8 cellular contexts compared by ENCODE assay signal in the genomic region with DNA sequence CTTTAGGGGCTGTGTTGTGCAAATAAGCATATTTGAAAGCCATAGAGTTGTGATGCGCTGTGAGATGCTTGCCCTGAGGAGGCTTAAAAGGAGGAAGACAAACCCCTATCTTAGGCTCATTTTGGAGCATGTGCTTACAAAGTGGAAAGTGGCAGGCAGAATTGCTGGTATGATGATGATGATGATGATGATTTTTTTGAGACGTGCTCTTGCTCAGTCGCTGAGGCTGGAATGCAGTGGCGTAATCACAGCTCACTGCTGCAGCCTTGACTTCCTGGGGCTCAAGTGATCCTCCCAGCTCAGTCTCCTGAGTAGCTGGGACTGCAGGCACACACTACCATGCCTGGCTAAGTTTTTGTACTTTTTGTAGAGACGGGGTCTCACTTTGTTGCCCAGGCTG. TPM values are rescaled to one million over a fixed set of nuclear protein-coding genes. Genes with fewer than 3 reads are reported as not detected.
DNase-seq lines count a peak whose midpoint lies in the region; ATAC-seq and TF ChIP-seq lines count a peak whose summit lies in the region.

No MANE protein-coding gene starts in this region.

- H3K27me3 ChIP-seq in cardiac muscle cell (no peaks in the 10 kb centered on the region), hepatocyte (no peaks in the 10 kb centered on the region)

- TF ChIP-seq CTCF in cardiac muscle cell (IDR thresholded peaks at IDR 0.05; ENCODE audit: low read depth, low read length) (no peak), hepatocyte (IDR thresholded peaks at IDR 0.05; ENCODE audit: poor library complexity) (no peak)
- no peak for TF ChIP-seq CTCF in activated CD8-positive, alpha-beta T cell treated with anti-CD3 and anti-CD28 coated beads for 36 hours (IDR thresholded peaks at IDR 0.05)

- CTCF ChIA-PET in activated CD8-positive, alpha-beta T cell treated with anti-CD3 and anti-CD28 coated beads for 36 hours (lab: Charles Lee): interaction anchor here (0.7 to 1.0 kb wide), 3 partner anchors 86 to 210 kb away, joined by 3 to 4 read pairs (median 4); no protein-coding TSS in a partner anchor

- H3K9me3 Mint-ChIP-seq in activated CD8-positive, alpha-beta T cell treated with anti-CD3 and anti-CD28 coated beads for 36 hours: no peaks in the 10 kb centered on the region

- intact Hi-C loops in left ventricle myocardium superior (cut with micrococcal nuclease): no loop called here
- intact Hi-C loops in activated CD8-positive, alpha-beta T cell treated with anti-CD3 and anti-CD28 coated beads for 36 hours (cut with micrococcal nuclease): no loop called here

- H3K27ac Mint-ChIP-seq in activated CD8-positive, alpha-beta T cell treated with anti-CD3 and anti-CD28 coated beads for 36 hours: peak overlapping the region; percentile 96

- peak overlapping the region; percentile 85 for H3K4me2 ChIP-seq in hepatocyte

- 36% methylated on average over 5 of the region's 5 CpGs for WGBS in hepatocyte (ENCODE audit: low lambda C conversion rate, missing lambda C conversion rate)

- H3K36me3 ChIP-seq in cardiac muscle cell (peaks cover 5% of the 10 kb centered on the region), hepatocyte (replicated peaks; ENCODE audit: insufficient read depth, low read depth) (no peaks in the 10 kb centered on the region)

- H3K4me1 Mint-ChIP-seq in activated CD8-positive, alpha-beta T cell treated with anti-CD3 and anti-CD28 coated beads for 36 hours (ENCODE audit: low read depth): peaks cover 42% of the 10 kb centered on the region

- peaks cover 51% of the 10 kb centered on the region for H3K36me3 Mint-ChIP-seq in activated CD8-positive, alpha-beta T cell treated with anti-CD3 and anti-CD28 coated beads for 36 hours (ENCODE audit: low read depth)

- DNase-seq in cardiac muscle cell (ENCODE audit: low read depth in 1 of 2, low spot score in 1 of 2) (peak in 1 of 2 donors; percentile 74), left ventricle myocardium superior (no peak), hepatocyte (ENCODE audit: low spot score) (no peak)
- DNase-seq in activated CD8-positive, alpha-beta T cell treated with anti-CD3 and anti-CD28 coated beads for 36 hours: peak; percentile 33
- peak; percentile 20 for DNase-seq in stimulated activated naive CD8-positive, alpha-beta T cell treated with anti-CD3 and anti-CD28 coated beads, Interleukin-15, Interleukin-2, amounts not matched to agents 100 U/mL and 50 U/mL, for 24 hours

- POLR2A ChIA-PET in activated CD8-positive, alpha-beta T cell treated with anti-CD3 and anti-CD28 coated beads for 36 hours (lab: Charles Lee): interaction anchor here (0.7 kb wide), 1 partner anchor 78 kb away, joined by 3 read pairs; the partner anchor contains the start of gene GEMIN5

- H3K4me3 Mint-ChIP-seq in activated CD8-positive, alpha-beta T cell treated with anti-CD3 and anti-CD28 coated beads for 36 hours: peak overlapping the region; percentile 100

- H3K27me3 Mint-ChIP-seq in activated CD8-positive, alpha-beta T cell treated with anti-CD3 and anti-CD28 coated beads for 36 hours: no peaks in the 10 kb centered on the region

- peaks cover 6% of the 10 kb centered on the region for H3K4me1 ChIP-seq in cardiac muscle cell (ENCODE audit: low read depth)
- H3K4me1 ChIP-seq in hepatocyte (ENCODE audit: insufficient read depth): peaks cover 12% of the 10 kb centered on the region

- H3K27ac ChIP-seq in cardiac muscle cell (no peak overlapping the region), hepatocyte (peak overlapping the region; percentile 94)

- H4K20me1 ChIP-seq in hepatocyte (ENCODE audit: insufficient read depth, poor library complexity, severe bottlenecking): peaks cover 38% of the 10 kb centered on the region

- no peaks in the 10 kb centered on the region for H3K9me2 ChIP-seq in hepatocyte (replicated peaks; ENCODE audit: insufficient read depth)

- ATAC-seq in left ventricle myocardium superior (no peak), HG03045 (IDR thresholded peaks at IDR 0.05; ENCODE audit: unreplicated experiment) (no peak), GM21786 (IDR thresholded peaks at IDR 0.05; ENCODE audit: unreplicated experiment) (no peak), HG02870 (IDR thresholded peaks at IDR 0.05; ENCODE audit: unreplicated experiment) (no peak)
- ATAC-seq in activated CD8-positive, alpha-beta T cell treated with anti-CD3 and anti-CD28 coated beads for 36 hours: no peak
- ATAC-seq in stimulated activated naive CD8-positive, alpha-beta T cell treated with anti-CD3 and anti-CD28 coated beads, Interleukin-15, Interleukin-2, amounts not matched to agents 100 U/mL and 50 U/mL, for 24 hours: no peak

- no peaks in the 10 kb centered on the region for H3K9me3 ChIP-seq in cardiac muscle cell (ENCODE audit: low read depth)
- no peaks in the 10 kb centered on the region for H3K9me3 ChIP-seq in hepatocyte (ENCODE audit: low read depth)

- H3K4me3 ChIP-seq in cardiac muscle cell: peak overlapping the region; percentile 83
- peak overlapping the region; percentile 80 for H3K4me3 ChIP-seq in hepatocyte

- H2AFZ ChIP-seq in hepatocyte: no peak overlapping the region

- peaks cover 66% of the 10 kb centered on the region for H3K79me2 ChIP-seq in hepatocyte

RNA-seq across cellular contexts. Expression of gene CNOT8, which starts 1.7 kb away (rescaled TPM):
- total RNA-seq in cardiac muscle cell (45.2 and 55.7 TPM in 2 replicates), left ventricle myocardium superior (26.1 TPM), hepatocyte (63.9 and 84.0 TPM in 2 replicates)
- polyA plus RNA-seq in cardiac muscle cell (37.2 and 45.6 TPM in 2 replicates), hepatocyte (42.0 and 46.7 TPM in 2 replicates)
- total RNA-seq in activated CD8-positive, alpha-beta T cell treated with anti-CD3 and anti-CD28 coated beads for 36 hours: 10 to 100 TPM; 78.6 to 84.4 TPM

RNA-seq across cellular contexts. Expression of gene FAXDC2, which starts 9.7 kb away (rescaled TPM):
- 22.4 and 39.4 TPM in 2 replicates for total RNA-seq in cardiac muscle cell
- 25.1 and 45.3 TPM in 2 replicates for polyA plus RNA-seq in cardiac muscle cell
- 26.1 TPM for total RNA-seq in left ventricle myocardium superior
- not detected for total RNA-seq in activated CD8-positive, alpha-beta T cell treated with anti-CD3 and anti-CD28 coated beads for 36 hours
- 23.1 and 29.3 TPM in 2 replicates for total RNA-seq in hepatocyte
- polyA plus RNA-seq in hepatocyte: 27.7 and 28.5 TPM in 2 replicates

Comparison
In these comparisons a context has a peak if more than half of its experiments do, and no peak if none do; other contexts are left out.
1. DNase-seq: peak in activated CD8-positive, alpha-beta T cell treated with anti-CD3 and anti-CD28 coated beads for 36 hours (single experiment) and stimulated activated naive CD8-positive, alpha-beta T cell treated with anti-CD3 and anti-CD28 coated beads, Interleukin-15, Interleukin-2, amounts not matched to agents 100 U/mL and 50 U/mL, for 24 hours (single experiment); none in left ventricle myocardium superior (single experiment) and hepatocyte (single experiment).
2. RNA of gene FAXDC2, which starts 9.7 kb away (total RNA-seq): 22.4 to 39.4 TPM in cardiac muscle cell, 26.1 TPM in left ventricle myocardium superior (single experiment) and 23.1 to 29.3 TPM in hepatocyte; not detected in activated CD8-positive, alpha-beta T cell treated with anti-CD3 and anti-CD28 coated beads for 36 hours; every median in the first group is over 10 times any median in the second.